9 cellular contexts compared by ENCODE assay signal in genomic region chr9:78280982-78281668, GRCh38. TPM values are rescaled to one million over a fixed set of nuclear protein-coding genes. Genes with fewer than 3 reads are reported as not detected.
DNase-seq lines count a peak whose midpoint lies in the region; ATAC-seq and TF ChIP-seq lines count a peak whose summit lies in the region.
"Had no signal": no experiment of that assay in that cellular context is flagged by ENCODE, and none has a peak within 500 bp of the region (broad histone marks: within the 10 kb centered on the region; RNA-seq: fewer than 3 reads in every experiment).

No MANE protein-coding gene starts in this region.

- no peaks in the 10 kb centered on the region for H3K27me3 ChIP-seq in esophagus squamous epithelium
- no peaks in the 10 kb centered on the region for H3K27me3 ChIP-seq in lung (ENCODE audit: control insufficient read depth, insufficient read depth)

- no peak overlapping the region for H3K4me3 Mint-ChIP-seq in type B pancreatic cell
- H3K4me3 Mint-ChIP-seq: central memory CD8-positive, alpha-beta T cell had no signal

- H3K4me3 ChIP-seq in esophagus squamous epithelium (no peak overlapping the region), lung (no peak overlapping the region)

- no peaks in the 10 kb centered on the region for H3K9me3 Mint-ChIP-seq in type B pancreatic cell
- H3K9me3 Mint-ChIP-seq: central memory CD8-positive, alpha-beta T cell had no signal

- 49 to 64% methylated on average over 3 of the region's 3 CpGs for WGBS in esophagus squamous epithelium, 2 donors
- 46 to 50% methylated on average over 3 of the region's 3 CpGs for WGBS in lung, 2 donors

- H3K27ac ChIP-seq in esophagus squamous epithelium: peak overlapping the region in 3 of 4 donors; percentile 2 to 51 (median 40)
- no peak overlapping the region for H3K27ac ChIP-seq in lung (ENCODE audit: low read depth in 1 of 2, low read length in 1 of 2)

- H3K9me3 ChIP-seq in esophagus squamous epithelium (no peaks in the 10 kb centered on the region), lung (ENCODE audit: control insufficient read depth in 2 of 2, insufficient read depth in 1 of 2, low read length in 1 of 2) (no peaks in the 10 kb centered on the region)

- H3K36me3 ChIP-seq in esophagus squamous epithelium (no peaks in the 10 kb centered on the region), lung (ENCODE audit: control insufficient read depth in 2 of 2, insufficient read depth in 2 of 2, low read length in 2 of 2) (no peaks in the 10 kb centered on the region)

- intact Hi-C loops in esophagus squamous epithelium (cut with DNase I): no loop called here

- DNase-seq in NCI-H69 (lab: John Stamatoyannopoulos, UW) (peak; percentile 43), esophagus squamous epithelium (lab: John Stamatoyannopoulos, UW) (no peak), lung (ENCODE audit: low spot score) (peak; percentile 64), type B pancreatic cell (ENCODE audit: extremely low spot score, unreplicated experiment) (no peak), SHP77 treated with DMSO at 0.1 percent for 48 hours (lab: John Stamatoyannopoulos, UW) (no peak), NCI-H146 (lab: John Stamatoyannopoulos, UW) (no peak), GOT3 (lab: John Stamatoyannopoulos, UW) (no peak)
- DNase-seq: NCI-H526 treated with DMSO at 0.1 percent for 48 hours had no signal

- H3K27ac Mint-ChIP-seq in type B pancreatic cell: peak overlapping the region; percentile 21

- TF ChIP-seq CTCF in esophagus squamous epithelium (IDR thresholded peaks at IDR 0.05): no peak
- no peak for TF ChIP-seq CTCF in lung (IDR thresholded peaks at IDR 0.05; ENCODE audit: control extremely low read depth, extremely low read depth)
- no peak for TF ChIP-seq CTCF in type B pancreatic cell (conservative IDR thresholded peaks at IDR 0.05)

- H3K27me3 Mint-ChIP-seq in type B pancreatic cell: no peaks in the 10 kb centered on the region
- H3K27me3 Mint-ChIP-seq: central memory CD8-positive, alpha-beta T cell had no signal

- H3K4me1 ChIP-seq in esophagus squamous epithelium: peaks cover 0 to 33% (median 0%) of the 10 kb centered on the region in 3 donors
- H3K4me1 ChIP-seq in lung (ENCODE audit: control insufficient read depth in 2 of 2, insufficient read depth in 2 of 2, low read length in 2 of 2): peaks cover 0 to 2% of the 10 kb centered on the region in 2 donors

- H3K4me1 Mint-ChIP-seq in type B pancreatic cell (ENCODE audit: unreplicated experiment): peaks cover 14% of the 10 kb centered on the region
- H3K4me1 Mint-ChIP-seq: central memory CD8-positive, alpha-beta T cell had no signal

- ATAC-seq in lung (ENCODE audit: insufficient read depth, low FRiP score): peak; percentile 51

- no peaks in the 10 kb centered on the region for H3K36me3 Mint-ChIP-seq in type B pancreatic cell

- no peak for TF ChIP-seq POLR2A in esophagus squamous epithelium (IDR thresholded peaks at IDR 0.05)

RNA-seq across cellular contexts. Expression of gene PSAT1, which starts 15.8 kb away (rescaled TPM):
- total RNA-seq in esophagus squamous epithelium: 10 to 100 TPM; 16.2 to 76.1 (median 37.8) TPM
- 10 to 100 TPM in 1 of 2 donors, 1 to 10 TPM in 1; 4.0 to 48.4 TPM for total RNA-seq in lung
- polyA plus RNA-seq in lung: 10 to 100 TPM; 10.3 to 11.9 TPM
- total RNA-seq in type B pancreatic cell (ENCODE audit: low replicate concordance): 68.9 and 74.2 TPM in 2 replicates

RNA-seq across cellular contexts. Expression of gene CEP78, which starts 45.2 kb away (rescaled TPM):
- total RNA-seq in esophagus squamous epithelium (10 to 100 TPM in 2 of 4 donors, 1 to 10 TPM in 2; 8.6 to 14.6 (median 11.2) TPM), lung (10 to 100 TPM; 15.3 to 38.0 TPM), type B pancreatic cell (ENCODE audit: low replicate concordance) (22.7 and 44.8 TPM in 2 replicates)
- 1 to 10 TPM; 3.7 to 8.0 TPM for polyA plus RNA-seq in lung

Comparison
In these comparisons a context has a peak if more than half of its experiments do, and no peak if none do; other contexts are left out.
1. DNase-seq: peak in NCI-H69 (single experiment) and lung (single experiment); none in esophagus squamous epithelium (single experiment), type B pancreatic cell (single experiment), SHP77 treated with DMSO at 0.1 percent for 48 hours (single experiment), NCI-H146 (single experiment) and GOT3 (single experiment).
2. H3K27ac ChIP-seq: peak in esophagus squamous epithelium (3 of 4); none in lung (0 of 2).